Comparison of ENCODE assay signal across 1 cellular context in genomic region chr17:28882154-28882895, GRCh38.
TF ChIP-seq lines count a peak whose summit lies in the region.

No MANE protein-coding gene starts in this region.

TF ChIP-seq in K562, 482 proteins besides CTCF, POLR2A, EP300 and RAD21:
- TF ChIP-seq POLR2G (IDR thresholded peaks at IDR 0.05; ENCODE audit: low read depth, low read length) (0 out of 2 replicates have a peak, but pooled peaks have one; percentile 35), ZSCAN32 (CRISPR knock-in tag; IDR thresholded peaks at IDR 0.05) (no peak)
